ENCODE assay signal across 1 cellular context in the genomic region with DNA sequence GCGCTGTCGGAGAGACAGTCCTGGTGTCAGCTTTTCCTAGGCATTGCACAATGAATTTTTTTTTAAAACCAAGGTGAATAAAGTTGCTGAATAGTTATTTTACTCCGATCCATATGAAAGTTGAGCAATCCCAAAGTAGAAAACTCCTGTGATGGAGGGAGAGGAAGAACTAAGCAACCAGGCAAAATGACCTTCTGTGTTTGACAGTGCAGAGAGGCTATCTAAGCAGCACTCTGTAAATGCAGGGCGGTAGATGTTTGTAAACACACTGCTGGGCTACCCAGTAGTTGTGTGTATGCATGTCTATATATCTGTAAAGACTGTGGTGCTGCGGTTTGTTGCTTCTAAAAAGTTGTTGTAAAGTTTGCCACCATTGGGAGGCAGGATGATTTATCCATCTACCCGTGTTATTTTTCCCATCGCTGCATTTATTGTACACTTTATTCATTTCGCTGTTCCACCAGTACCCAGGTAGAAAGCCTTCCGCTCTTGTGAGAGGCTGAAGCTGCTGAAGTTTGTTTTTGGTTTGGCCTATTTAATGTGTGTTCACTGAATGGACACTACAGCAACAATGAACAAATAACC.
TF ChIP-seq lines count a peak whose summit lies in the region.

No MANE protein-coding gene starts in this region.

TF ChIP-seq in HepG2, 621 proteins besides CTCF, POLR2A, EP300 and RAD21 (continued from another document):
- TF ChIP-seq, protein P1, sequence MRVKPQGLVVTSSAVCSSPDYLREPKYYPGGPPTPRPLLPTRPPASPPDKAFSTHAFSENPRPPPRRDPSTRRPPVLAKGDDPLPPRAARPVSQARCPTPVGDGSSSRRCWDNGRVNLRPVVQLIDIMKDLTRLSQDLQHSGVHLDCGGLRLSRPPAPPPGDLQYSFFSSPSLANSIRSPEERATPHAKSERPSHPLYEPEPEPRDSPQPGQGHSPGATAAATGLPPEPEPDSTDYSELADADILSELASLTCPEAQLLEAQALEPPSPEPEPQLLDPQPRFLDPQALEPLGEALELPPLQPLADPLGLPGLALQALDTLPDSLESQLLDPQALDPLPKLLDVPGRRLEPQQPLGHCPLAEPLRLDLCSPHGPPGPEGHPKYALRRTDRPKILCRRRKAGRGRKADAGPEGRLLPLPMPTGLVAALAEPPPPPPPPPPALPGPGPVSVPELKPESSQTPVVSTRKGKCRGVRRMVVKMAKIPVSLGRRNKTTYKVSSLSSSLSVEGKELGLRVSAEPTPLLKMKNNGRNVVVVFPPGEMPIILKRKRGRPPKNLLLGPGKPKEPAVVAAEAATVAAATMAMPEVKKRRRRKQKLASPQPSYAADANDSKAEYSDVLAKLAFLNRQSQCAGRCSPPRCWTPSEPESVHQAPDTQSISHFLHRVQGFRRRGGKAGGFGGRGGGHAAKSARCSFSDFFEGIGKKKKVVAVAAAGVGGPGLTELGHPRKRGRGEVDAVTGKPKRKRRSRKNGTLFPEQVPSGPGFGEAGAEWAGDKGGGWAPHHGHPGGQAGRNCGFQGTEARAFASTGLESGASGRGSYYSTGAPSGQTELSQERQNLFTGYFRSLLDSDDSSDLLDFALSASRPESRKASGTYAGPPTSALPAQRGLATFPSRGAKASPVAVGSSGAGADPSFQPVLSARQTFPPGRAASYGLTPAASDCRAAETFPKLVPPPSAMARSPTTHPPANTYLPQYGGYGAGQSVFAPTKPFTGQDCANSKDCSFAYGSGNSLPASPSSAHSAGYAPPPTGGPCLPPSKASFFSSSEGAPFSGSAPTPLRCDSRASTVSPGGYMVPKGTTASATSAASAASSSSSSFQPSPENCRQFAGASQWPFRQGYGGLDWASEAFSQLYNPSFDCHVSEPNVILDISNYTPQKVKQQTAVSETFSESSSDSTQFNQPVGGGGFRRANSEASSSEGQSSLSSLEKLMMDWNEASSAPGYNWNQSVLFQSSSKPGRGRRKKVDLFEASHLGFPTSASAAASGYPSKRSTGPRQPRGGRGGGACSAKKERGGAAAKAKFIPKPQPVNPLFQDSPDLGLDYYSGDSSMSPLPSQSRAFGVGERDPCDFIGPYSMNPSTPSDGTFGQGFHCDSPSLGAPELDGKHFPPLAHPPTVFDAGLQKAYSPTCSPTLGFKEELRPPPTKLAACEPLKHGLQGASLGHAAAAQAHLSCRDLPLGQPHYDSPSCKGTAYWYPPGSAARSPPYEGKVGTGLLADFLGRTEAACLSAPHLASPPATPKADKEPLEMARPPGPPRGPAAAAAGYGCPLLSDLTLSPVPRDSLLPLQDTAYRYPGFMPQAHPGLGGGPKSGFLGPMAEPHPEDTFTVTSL (CRISPR knock-in tag; IDR thresholded peaks at IDR 0.05; ENCODE audit: borderline replicate concordance), result 0 out of 2 replicates have a peak, but pooled peaks have one; percentile 12
- TF ChIP-seq CEBPG (CRISPR knock-in tag; IDR thresholded peaks at IDR 0.05) (peak; percentile 71), ZNF549 (CRISPR knock-in tag; IDR thresholded peaks at IDR 0.05) (no peak), ZFP37 (CRISPR knock-in tag; IDR thresholded peaks at IDR 0.05; ENCODE audit: borderline replicate concordance) (0 out of 2 replicates have a peak, but pooled peaks have one; percentile 53), DMAP1 (CRISPR knock-in tag; IDR thresholded peaks at IDR 0.05) (no peak), FIP1L1 (IDR thresholded peaks at IDR 0.05; ENCODE audit: borderline replicate concordance, insufficient read depth, low read depth, low read length) (no peak), GTF2F1 (IDR thresholded peaks at IDR 0.05; ENCODE audit: low read length) (no peak), SIX4 (CRISPR knock-in tag; IDR thresholded peaks at IDR 0.05) (no peak), SOX13 (IDR thresholded peaks at IDR 0.05) (no peak), SOX13 (CRISPR knock-in tag; conservative IDR thresholded peaks at IDR 0.05 in 1 of 2, IDR thresholded peaks at IDR 0.05 in 1 of 2) (0 out of 4 replicates have a peak, but pooled peaks of 1 of the 2 experiments have one; percentile 13), ZNF619 (CRISPR knock-in tag; IDR thresholded peaks at IDR 0.05) (no peak), ZNF556 (CRISPR knock-in tag; IDR thresholded peaks at IDR 0.05; ENCODE audit: borderline replicate concordance) (no peak), SAP130 (CRISPR knock-in tag; IDR thresholded peaks at IDR 0.05; ENCODE audit: low read depth) (peak; percentile 62)
- TF ChIP-seq, protein P2, sequence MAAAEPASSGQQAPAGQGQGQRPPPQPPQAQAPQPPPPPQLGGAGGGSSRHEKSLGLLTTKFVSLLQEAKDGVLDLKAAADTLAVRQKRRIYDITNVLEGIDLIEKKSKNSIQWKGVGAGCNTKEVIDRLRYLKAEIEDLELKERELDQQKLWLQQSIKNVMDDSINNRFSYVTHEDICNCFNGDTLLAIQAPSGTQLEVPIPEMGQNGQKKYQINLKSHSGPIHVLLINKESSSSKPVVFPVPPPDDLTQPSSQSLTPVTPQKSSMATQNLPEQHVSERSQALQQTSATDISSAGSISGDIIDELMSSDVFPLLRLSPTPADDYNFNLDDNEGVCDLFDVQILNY (CRISPR knock-in tag; conservative IDR thresholded peaks at IDR 0.05), result no peak
- TF ChIP-seq, protein P3, sequence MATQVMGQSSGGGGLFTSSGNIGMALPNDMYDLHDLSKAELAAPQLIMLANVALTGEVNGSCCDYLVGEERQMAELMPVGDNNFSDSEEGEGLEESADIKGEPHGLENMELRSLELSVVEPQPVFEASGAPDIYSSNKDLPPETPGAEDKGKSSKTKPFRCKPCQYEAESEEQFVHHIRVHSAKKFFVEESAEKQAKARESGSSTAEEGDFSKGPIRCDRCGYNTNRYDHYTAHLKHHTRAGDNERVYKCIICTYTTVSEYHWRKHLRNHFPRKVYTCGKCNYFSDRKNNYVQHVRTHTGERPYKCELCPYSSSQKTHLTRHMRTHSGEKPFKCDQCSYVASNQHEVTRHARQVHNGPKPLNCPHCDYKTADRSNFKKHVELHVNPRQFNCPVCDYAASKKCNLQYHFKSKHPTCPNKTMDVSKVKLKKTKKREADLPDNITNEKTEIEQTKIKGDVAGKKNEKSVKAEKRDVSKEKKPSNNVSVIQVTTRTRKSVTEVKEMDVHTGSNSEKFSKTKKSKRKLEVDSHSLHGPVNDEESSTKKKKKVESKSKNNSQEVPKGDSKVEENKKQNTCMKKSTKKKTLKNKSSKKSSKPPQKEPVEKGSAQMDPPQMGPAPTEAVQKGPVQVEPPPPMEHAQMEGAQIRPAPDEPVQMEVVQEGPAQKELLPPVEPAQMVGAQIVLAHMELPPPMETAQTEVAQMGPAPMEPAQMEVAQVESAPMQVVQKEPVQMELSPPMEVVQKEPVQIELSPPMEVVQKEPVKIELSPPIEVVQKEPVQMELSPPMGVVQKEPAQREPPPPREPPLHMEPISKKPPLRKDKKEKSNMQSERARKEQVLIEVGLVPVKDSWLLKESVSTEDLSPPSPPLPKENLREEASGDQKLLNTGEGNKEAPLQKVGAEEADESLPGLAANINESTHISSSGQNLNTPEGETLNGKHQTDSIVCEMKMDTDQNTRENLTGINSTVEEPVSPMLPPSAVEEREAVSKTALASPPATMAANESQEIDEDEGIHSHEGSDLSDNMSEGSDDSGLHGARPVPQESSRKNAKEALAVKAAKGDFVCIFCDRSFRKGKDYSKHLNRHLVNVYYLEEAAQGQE (IDR thresholded peaks at IDR 0.05; ENCODE audit: borderline replicate concordance in 1 of 2, low read depth in 1 of 2, low read length in 2 of 2), result no peak
TF ChIP-seq in HepG2: peak in this region for 18.
